9 cellular contexts compared by ENCODE assay signal in genomic region chr1:201503397-201504176, GRCh38.
DNase-seq lines count a peak whose midpoint lies in the region; ATAC-seq and FAIRE-seq lines count a peak whose summit lies in the region.
"Had no signal": no experiment of that assay in that cellular context is flagged by ENCODE, and none has a peak within 500 bp of the region (broad histone marks: within the 10 kb centered on the region; RNA-seq: fewer than 3 reads in every experiment).

No MANE protein-coding gene starts in this region.

- peak overlapping the region in 1 of 5 donors; percentile 31 for H3K9ac ChIP-seq in subcutaneous abdominal adipose tissue (ENCODE audit: low read length in 5 of 5)

- H3K9me3 ChIP-seq in subcutaneous abdominal adipose tissue (ENCODE audit: control insufficient read depth in 5 of 5, low read length in 5 of 5) = no peaks in the 10 kb centered on the region

- peak; percentile 83 for DNase-seq in HTR-8/SVneo (ENCODE audit: insufficient read length, low spot score)
- peak; percentile 90 for DNase-seq in amniotic stem cell (lab: John Stamatoyannopoulos, UW)
- DNase-seq in iPS-NIHi11 (ENCODE audit: low spot score) = peak; percentile 64
- no peak for DNase-seq in stimulated activated CD4-positive, alpha-beta T cell treated with anti-CD3 and anti-CD28 coated beads, Interleukin-4, amount 100 ng/mL, for 1 hour
- DNase-seq in activated gamma-delta T cell (lab: John Stamatoyannopoulos, UW) = no peak
- DNase-seq: NCI-H1930 had no signal

- H3K4me3 ChIP-seq in subcutaneous abdominal adipose tissue (ENCODE audit: low read depth in 1 of 5, low read length in 5 of 5) = peak overlapping the region in 2 of 5 donors; percentile 1 to 31

- peak overlapping the region; percentile 31 for H3K27ac ChIP-seq in subcutaneous abdominal adipose tissue (ENCODE audit: low read depth, low read length)

- H3K36me3 ChIP-seq in subcutaneous abdominal adipose tissue (ENCODE audit: control insufficient read depth in 5 of 5, insufficient read depth in 5 of 5, low read length in 5 of 5) = peaks cover 0 to 5% (median 2%) of the 10 kb centered on the region in 5 donors

- H3K27me3 ChIP-seq in subcutaneous abdominal adipose tissue (ENCODE audit: control insufficient read depth in 5 of 5, insufficient read depth in 4 of 5, low read length in 5 of 5) = no peaks in the 10 kb centered on the region

- no peak for ATAC-seq in HG02938 (IDR thresholded peaks at IDR 0.05; ENCODE audit: unreplicated experiment)
- ATAC-seq in HG03097 (IDR thresholded peaks at IDR 0.05; ENCODE audit: low FRiP score, unreplicated experiment) = no peak

- H3K4me1 ChIP-seq in subcutaneous abdominal adipose tissue (ENCODE audit: control insufficient read depth in 5 of 5, insufficient read depth in 5 of 5, low read length in 5 of 5) = peaks cover 26 to 81% (median 68%) of the 10 kb centered on the region in 5 donors

- FAIRE-seq in HTR-8/SVneo (lab: Jason Lieb, UNC) = peak; percentile 75

Comparison
In these comparisons a context has a peak if more than half of its experiments do, and no peak if none do; other contexts are left out.
1. DNase-seq: peak in HTR-8/SVneo (single experiment), amniotic stem cell (single experiment) and iPS-NIHi11 (single experiment); none in stimulated activated CD4-positive, alpha-beta T cell treated with anti-CD3 and anti-CD28 coated beads, Interleukin-4, amount 100 ng/mL, for 1 hour (single experiment) and activated gamma-delta T cell (single experiment).